ENCODE assay signal across 7 cellular contexts in genomic region chr1:31052613-31053012, GRCh38. TPM values are rescaled to one million over a fixed set of nuclear protein-coding genes. Genes with fewer than 3 reads are reported as not detected.
A peak's percentile ranks its signal among the peaks of the same experiment; 100 is the strongest.
DNase-seq lines count a peak whose midpoint lies in the region; ATAC-seq, FAIRE-seq and TF ChIP-seq lines count a peak whose summit lies in the region.
"Not testable (repeated sequence)": the region's sequence is repeated elsewhere in the genome, so short reads cannot be mapped to it uniquely, and the experiment has no call there.

No MANE protein-coding gene starts in this region.

- H3K9me3 ChIP-seq in small intestine (ENCODE audit: control insufficient read depth, low read depth); thyroid gland: not testable (repeated sequence)

- not testable (repeated sequence) for FAIRE-seq in small intestine (lab: Jason Lieb, UNC)

- H3K27ac Mint-ChIP-seq in activated naive CD8-positive, alpha-beta T cell, result peak overlapping the region; percentile 50
- peak overlapping the region; percentile 66 for H3K27ac Mint-ChIP-seq in chondrocyte (ENCODE audit: unreplicated experiment)
- H3K27ac Mint-ChIP-seq in natural killer cell, result peak overlapping the region; percentile 29 to 40

- not testable (repeated sequence) for H3K27ac ChIP-seq in small intestine (ENCODE audit: low read depth in 1 of 2, low read length in 1 of 2); thyroid gland

- H3K4me1 Mint-ChIP-seq in activated naive CD8-positive, alpha-beta T cell (ENCODE audit: low read depth), result peaks cover 51% of the 10 kb centered on the region
- H3K4me1 Mint-ChIP-seq in chondrocyte (ENCODE audit: low read depth) (peaks cover 35% of the 10 kb centered on the region), natural killer cell (peaks cover 37 to 48% of the 10 kb centered on the region in 2 donors)

- not testable (repeated sequence) for TF ChIP-seq CTCF in chondrocyte (IDR thresholded peaks at IDR 0.05); natural killer cell (IDR thresholded peaks at IDR 0.05); thyroid gland (IDR thresholded peaks at IDR 0.05)

- not testable (repeated sequence) for H3K27me3 Mint-ChIP-seq in activated naive CD8-positive, alpha-beta T cell; chondrocyte (ENCODE audit: low read depth); natural killer cell (ENCODE audit: low read depth in 2 of 2)

- 47 to 88% (median 59%) methylated on average over 14 of the region's 14 CpGs for WGBS in small intestine, 3 donors
- WGBS in thyroid gland, 2 donors, result 48 to 60% methylated on average over 14 of the region's 14 CpGs

- not testable (repeated sequence) for H3K4me3 Mint-ChIP-seq in activated naive CD8-positive, alpha-beta T cell; chondrocyte (ENCODE audit: unreplicated experiment); natural killer cell

- H3K36me3 ChIP-seq in small intestine (ENCODE audit: control insufficient read depth in 2 of 2, insufficient read depth in 2 of 2, low read length in 2 of 2); thyroid gland: not testable (repeated sequence)

- H3K4me3 ChIP-seq in small intestine (ENCODE audit: low read depth in 1 of 2, low read length in 2 of 2); thyroid gland (replicated peaks in 1 of 3): not testable (repeated sequence)

- intact Hi-C loops in natural killer cell (cut with micrococcal nuclease); thyroid gland (cut with DNase I): not testable (repeated sequence)

- DNase-seq in LHCN-M2 (ENCODE audit: low read depth) (peak; percentile 36), left lobe of liver (ENCODE audit: low spot score) (peak; percentile 61), small intestine (peak; percentile 30), thyroid gland (peak; percentile 32 to 44)
- not testable (repeated sequence) for DNase-seq in chondrocyte (ENCODE audit: low spot score); natural killer cell

- H3K9me3 Mint-ChIP-seq in activated naive CD8-positive, alpha-beta T cell (ENCODE audit: low read depth); chondrocyte (ENCODE audit: low read depth); natural killer cell: not testable (repeated sequence)

- ATAC-seq in left lobe of liver, result peak; percentile 53
- not testable (repeated sequence) for ATAC-seq in natural killer cell

- H3K4me1 ChIP-seq in small intestine (ENCODE audit: control insufficient read depth in 2 of 2, insufficient read depth in 1 of 2, low read depth in 1 of 2, low read length in 1 of 2), result not testable (repeated sequence)
- peaks cover 19 to 44% of the 10 kb centered on the region in 2 donors for H3K4me1 ChIP-seq in thyroid gland

- TF ChIP-seq POLR2A in thyroid gland (IDR thresholded peaks at IDR 0.05), result not testable (repeated sequence)

- not testable (repeated sequence) for H3K27me3 ChIP-seq in small intestine (ENCODE audit: control insufficient read depth in 2 of 2, insufficient read depth in 2 of 2, low read length in 2 of 2); thyroid gland

- not testable (repeated sequence) for H3K36me3 Mint-ChIP-seq in activated naive CD8-positive, alpha-beta T cell; chondrocyte (ENCODE audit: low read depth); natural killer cell

RNA-seq across cellular contexts. Expression of gene PUM1, which starts 12.9 kb away (rescaled TPM):
- 40.8 and 50.3 TPM in 2 replicates for total RNA-seq in LHCN-M2 (2014; rRNA removed)
- polyA plus RNA-seq in LHCN-M2 (2012), result 30.3 TPM
- 105 to 110 TPM (median 108 TPM) in 3 replicates for total RNA-seq in chondrocyte
- total RNA-seq in left lobe of liver, result 51.2 TPM
- total RNA-seq in natural killer cell, result 100 to 1,000 TPM; 193 to 209 (median 202) TPM
- 10 to 100 TPM; 16.5 to 26.6 (median 19.9) TPM for polyA plus RNA-seq in small intestine
- total RNA-seq in thyroid gland, result 100 to 1,000 TPM; 118 to 191 (median 132) TPM
